Comparison of ENCODE assay signal across 8 cellular contexts in genomic region chr6:63546697-63547096, GRCh38.
"Had no signal": no experiment of that assay in that cellular context is flagged by ENCODE, and none has a peak within 500 bp of the region (broad histone marks: within the 10 kb centered on the region; RNA-seq: fewer than 3 reads in every experiment).

No MANE protein-coding gene starts in this region.

- H3K4me1 Mint-ChIP-seq: H9 had no signal

- H2AFZ ChIP-seq: GM23248 had no signal

- H3K27ac ChIP-seq: GM23248 had no signal

- H3K4me3 ChIP-seq: GM23248 had no signal

- H3K9me3 Mint-ChIP-seq: H9 had no signal

- H3K27ac Mint-ChIP-seq: H9, IgD-negative memory B cell had no signal

- H3K36me3 Mint-ChIP-seq: IgD-negative memory B cell had no signal

- FAIRE-seq: H54, HTR-8/SVneo had no signal

- H3K9ac ChIP-seq: GM23248 had no signal

- H3K4me3 Mint-ChIP-seq: H9, IgD-negative memory B cell had no signal

- DNase-seq: GM23248, GOT3, H9, HCEC 1CT, KG1 had no signal
